ENCODE assay signal across 17 cellular contexts in genomic region chr1:66696771-66697170, GRCh38.
DNase-seq lines count a peak whose midpoint lies in the region; TF ChIP-seq lines count a peak whose summit lies in the region.
"Had no signal": no experiment of that assay in that cellular context is flagged by ENCODE, and none has a peak within 500 bp of the region (broad histone marks: within the 10 kb centered on the region; RNA-seq: fewer than 3 reads in every experiment).

No MANE protein-coding gene starts in this region.

- H3K27ac Mint-ChIP-seq in nephron progenitor cell, result no peak overlapping the region
- H3K27ac Mint-ChIP-seq: CD4-positive, alpha-beta T cell had no signal

- H3K4me1 Mint-ChIP-seq in nephron progenitor cell, result peaks cover 41% of the 10 kb centered on the region

- H3K9me3 Mint-ChIP-seq in nephron progenitor cell, result no peaks in the 10 kb centered on the region
- H3K9me3 Mint-ChIP-seq: CD4-positive, alpha-beta T cell had no signal

- TF ChIP-seq CTCF in epithelial cell of esophagus (IDR thresholded peaks at IDR 0.05; ENCODE audit: insufficient read depth, low read depth, low read length, missing control alignments), result no peak
- no peak for TF ChIP-seq CTCF in nephron progenitor cell (IDR thresholded peaks at IDR 0.05)

- H3K4me3 ChIP-seq in epithelial cell of esophagus (ENCODE audit: low read length), result no peak overlapping the region
- H3K4me3 ChIP-seq: MG63, Peyer's patch, SK-N-MC had no signal

- no peaks in the 10 kb centered on the region for H3K27me3 Mint-ChIP-seq in nephron progenitor cell (ENCODE audit: low read depth, poor library complexity)

- no peak overlapping the region for H3K4me3 Mint-ChIP-seq in nephron progenitor cell
- H3K4me3 Mint-ChIP-seq: CD4-positive, alpha-beta T cell had no signal

- H3K36me3 Mint-ChIP-seq in nephron progenitor cell (ENCODE audit: low read depth), result no peaks in the 10 kb centered on the region

- DNase-seq in DMS 273 (lab: John Stamatoyannopoulos, UW; ENCODE audit: unreplicated experiment) (peak; percentile 2), DMS 273 treated with DMSO at 0.1 percent for 48 hours (lab: John Stamatoyannopoulos, UW) (no peak), DMS79 (lab: John Stamatoyannopoulos, UW) (peak; percentile 76), NCI-H2107 (lab: John Stamatoyannopoulos, UW) (peak; percentile 43), epithelial cell of esophagus (ENCODE audit: low read depth) (peak; percentile 69), HK-2 (ENCODE audit: unreplicated experiment) (no peak), nephron progenitor cell (no peak)
- DNase-seq in effector CD8-positive, alpha-beta T cell (lab: John Stamatoyannopoulos, UW), result no peak
- DNase-seq: BE2C; Calu3; CD4-positive, alpha-beta T cell; MG63; NCI-H187; NCI-H226; Peyer's patch; Right ventricle myocardium superior had no signal

Comparison
In these comparisons a context has a peak if more than half of its experiments do, and no peak if none do; other contexts are left out.
1. DNase-seq: peak in DMS 273 (single experiment), DMS79 (single experiment), NCI-H2107 (single experiment) and epithelial cell of esophagus (single experiment); none in DMS 273 treated with DMSO at 0.1 percent for 48 hours (single experiment), HK-2 (single experiment), effector CD8-positive, alpha-beta T cell (single experiment) and nephron progenitor cell (single experiment).